1 cellular context compared by ENCODE assay signal in the genomic region with DNA sequence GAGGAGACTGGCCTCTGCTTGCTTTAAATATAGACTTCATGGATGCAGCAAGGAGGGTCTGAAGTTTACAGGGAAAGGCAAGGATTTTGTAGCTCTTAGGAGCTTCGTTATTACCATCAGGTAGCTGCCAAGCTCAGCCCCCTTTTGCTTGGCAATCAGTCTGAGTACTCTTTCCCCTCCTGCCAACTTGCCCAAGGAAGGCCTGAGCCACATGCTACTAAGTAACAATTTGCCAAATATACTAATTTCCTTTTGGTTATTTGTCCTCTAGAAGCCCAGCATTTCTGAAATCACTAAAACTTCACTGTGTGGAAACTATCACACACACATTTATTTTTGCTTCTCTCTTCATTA.
TF ChIP-seq lines count a peak whose summit lies in the region.

No MANE protein-coding gene starts in this region.

TF ChIP-seq in HepG2, 621 proteins besides CTCF, POLR2A, EP300 and RAD21 (continued from another document):
- TF ChIP-seq, protein P1, sequence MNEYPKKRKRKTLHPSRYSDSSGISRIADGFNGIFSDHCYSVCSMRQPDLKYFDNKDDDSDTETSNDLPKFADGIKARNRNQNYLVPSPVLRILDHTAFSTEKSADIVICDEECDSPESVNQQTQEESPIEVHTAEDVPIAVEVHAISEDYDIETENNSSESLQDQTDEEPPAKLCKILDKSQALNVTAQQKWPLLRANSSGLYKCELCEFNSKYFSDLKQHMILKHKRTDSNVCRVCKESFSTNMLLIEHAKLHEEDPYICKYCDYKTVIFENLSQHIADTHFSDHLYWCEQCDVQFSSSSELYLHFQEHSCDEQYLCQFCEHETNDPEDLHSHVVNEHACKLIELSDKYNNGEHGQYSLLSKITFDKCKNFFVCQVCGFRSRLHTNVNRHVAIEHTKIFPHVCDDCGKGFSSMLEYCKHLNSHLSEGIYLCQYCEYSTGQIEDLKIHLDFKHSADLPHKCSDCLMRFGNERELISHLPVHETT (CRISPR knock-in tag; conservative IDR thresholded peaks at IDR 0.05), result no peak
- TF ChIP-seq ZNF746 (CRISPR knock-in tag; IDR thresholded peaks at IDR 0.05) (no peak), ZBTB21 (CRISPR knock-in tag; IDR thresholded peaks at IDR 0.05) (no peak), NR1H2 (CRISPR knock-in tag; IDR thresholded peaks at IDR 0.05; ENCODE audit: borderline replicate concordance, low read depth) (no peak), ZNF510 (CRISPR knock-in tag; IDR thresholded peaks at IDR 0.05; ENCODE audit: low read depth) (no peak), ZNF607 (CRISPR knock-in tag; IDR thresholded peaks at IDR 0.05; ENCODE audit: borderline replicate concordance) (no peak), MED1 (CRISPR knock-in tag; IDR thresholded peaks at IDR 0.05) (no peak), GMEB2 (CRISPR knock-in tag; IDR thresholded peaks at IDR 0.05; ENCODE audit: low read depth) (no peak), HNRNPUL1 (IDR thresholded peaks at IDR 0.05; ENCODE audit: low read depth, low read length) (no peak), MBNL3 (CRISPR knock-in tag; conservative IDR thresholded peaks at IDR 0.05) (no peak), NPAS2 (CRISPR knock-in tag; IDR thresholded peaks at IDR 0.05; ENCODE audit: borderline replicate concordance) (no peak), ZNF367 (CRISPR knock-in tag; IDR thresholded peaks at IDR 0.05; ENCODE audit: borderline replicate concordance) (no peak), HOXD1 (CRISPR knock-in tag; IDR thresholded peaks at IDR 0.05) (no peak), NFE2 (CRISPR knock-in tag; IDR thresholded peaks at IDR 0.05) (no peak)
- TF ChIP-seq, protein P2, sequence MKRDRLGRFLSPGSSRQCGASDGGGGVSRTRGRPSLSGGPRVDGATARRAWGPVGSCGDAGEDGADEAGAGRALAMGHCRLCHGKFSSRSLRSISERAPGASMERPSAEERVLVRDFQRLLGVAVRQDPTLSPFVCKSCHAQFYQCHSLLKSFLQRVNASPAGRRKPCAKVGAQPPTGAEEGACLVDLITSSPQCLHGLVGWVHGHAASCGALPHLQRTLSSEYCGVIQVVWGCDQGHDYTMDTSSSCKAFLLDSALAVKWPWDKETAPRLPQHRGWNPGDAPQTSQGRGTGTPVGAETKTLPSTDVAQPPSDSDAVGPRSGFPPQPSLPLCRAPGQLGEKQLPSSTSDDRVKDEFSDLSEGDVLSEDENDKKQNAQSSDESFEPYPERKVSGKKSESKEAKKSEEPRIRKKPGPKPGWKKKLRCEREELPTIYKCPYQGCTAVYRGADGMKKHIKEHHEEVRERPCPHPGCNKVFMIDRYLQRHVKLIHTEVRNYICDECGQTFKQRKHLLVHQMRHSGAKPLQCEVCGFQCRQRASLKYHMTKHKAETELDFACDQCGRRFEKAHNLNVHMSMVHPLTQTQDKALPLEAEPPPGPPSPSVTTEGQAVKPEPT (CRISPR knock-in tag; IDR thresholded peaks at IDR 0.05; ENCODE audit: low read depth), result no peak
- TF ChIP-seq, protein P3, sequence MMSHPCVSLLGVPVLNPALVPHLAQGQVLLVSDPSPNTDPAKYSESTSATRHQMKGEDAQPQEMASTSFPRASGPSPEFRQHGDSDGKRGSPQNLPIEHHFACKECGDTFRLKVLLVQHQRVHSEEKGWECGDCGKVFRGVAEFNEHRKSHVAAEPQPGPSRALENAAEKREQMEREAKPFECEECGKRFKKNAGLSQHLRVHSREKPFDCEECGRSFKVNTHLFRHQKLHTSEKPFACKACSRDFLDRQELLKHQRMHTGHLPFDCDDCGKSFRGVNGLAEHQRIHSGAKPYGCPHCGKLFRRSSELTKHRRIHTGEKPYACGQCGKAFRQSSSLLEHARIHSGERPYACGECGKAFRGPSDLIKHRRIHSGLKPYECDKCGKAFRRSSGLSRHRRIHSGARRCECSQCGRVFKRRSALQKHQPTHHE (CRISPR knock-in tag; IDR thresholded peaks at IDR 0.05; ENCODE audit: borderline replicate concordance), result no peak
